ENCODE assay signal across 1 cellular context in the genomic region with DNA sequence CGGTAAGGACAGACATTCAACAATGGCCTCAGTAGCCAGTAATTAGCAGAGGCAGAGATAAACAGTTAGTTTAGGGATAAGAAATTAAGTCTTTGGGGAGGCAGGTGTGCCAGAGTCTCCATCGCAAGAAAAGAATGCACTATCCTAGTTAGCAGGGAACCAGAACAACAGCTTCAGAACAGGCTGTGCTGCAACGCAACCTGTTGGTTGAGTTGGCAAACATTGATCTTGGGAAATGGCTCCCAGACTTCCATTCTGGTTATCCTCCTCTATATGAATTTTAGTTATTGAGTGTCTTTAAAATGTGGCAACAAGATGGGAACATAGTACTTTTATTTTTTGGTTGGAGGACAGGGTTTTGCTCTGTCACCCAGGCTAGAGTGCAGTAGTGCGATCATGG.
TF ChIP-seq lines count a peak whose summit lies in the region.

No MANE protein-coding gene starts in this region.

TF ChIP-seq in endothelial cell of umbilical vein, 7 proteins besides CTCF, POLR2A, EP300 and RAD21 (continued from another document):
- TF ChIP-seq FOS (IDR thresholded peaks at IDR 0.05; ENCODE audit: borderline replicate concordance, insufficient read depth, low read length), result no peak
- TF ChIP-seq GATA2 (IDR thresholded peaks at IDR 0.05; ENCODE audit: insufficient read depth, insufficient read length, low read depth, low read length), result no peak
- TF ChIP-seq JUN (IDR thresholded peaks at IDR 0.05; ENCODE audit: borderline replicate concordance, insufficient read depth, insufficient read length, low read depth), result no peak
